ENCODE assay signal across 27 cellular contexts in the genomic region with DNA sequence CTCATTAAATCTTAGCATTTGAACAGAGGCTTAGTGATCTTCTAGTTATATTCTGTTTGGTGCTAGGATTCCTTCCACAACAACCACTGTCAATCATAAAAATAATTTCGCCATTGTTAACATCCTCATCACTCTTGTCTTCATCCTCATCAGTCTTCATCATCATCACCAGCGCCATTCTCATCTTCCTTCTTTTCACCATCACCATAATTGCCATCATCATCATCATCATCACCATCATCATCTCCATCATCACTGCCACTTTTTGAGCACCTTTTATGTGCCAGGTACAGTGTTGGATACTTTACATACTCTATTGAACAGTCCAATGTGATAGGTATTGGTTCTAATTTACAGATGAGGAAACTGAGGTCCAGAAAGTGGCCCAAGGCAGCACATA.
"Had no signal": no experiment of that assay in that cellular context is flagged by ENCODE, and none has a peak within 500 bp of the region (broad histone marks: within the 10 kb centered on the region; RNA-seq: fewer than 3 reads in every experiment).

No MANE protein-coding gene starts in this region.

- H3K27me3 ChIP-seq: testis, thyroid gland, uterus, vagina had no signal

- DNase-seq: stimulated activated CD4-positive, alpha-beta T cell treated with anti-CD3 and anti-CD28 coated beads, Interleukin-2, amount 100 ng/mL, for 48 hours; stimulated activated CD4-positive, alpha-beta T cell treated with anti-CD3 and anti-CD28 coated beads, Interleukin-4, amount 100 ng/mL, for 1 hour; stimulated activated CD4-positive, alpha-beta T cell treated with anti-CD3 and anti-CD28 coated beads, Interleukin-4, amount 100 ng/mL, for 24 hours; stimulated activated CD4-positive, alpha-beta T cell treated with anti-CD3 and anti-CD28 coated beads, Interleukin-4, amount 100 ng/mL, for 4 hours; stimulated activated CD8-positive, alpha-beta memory T cell treated with anti-CD3 and anti-CD28 coated beads, Interleukin-4, amount 100 ng/mL, for 48 hours; stimulated activated naive B cell treated with anti-CD40 and anti-IgM and Interleukin-4, amounts not matched to agents 10 μg/mL and 1 μg/mL and 100 μg/mL, for 72 hours; stimulated activated naive CD4-positive, alpha-beta T cell; stimulated activated naive CD4-positive, alpha-beta T cell treated with Interleukin-2 at 50 U/mL for 16 hours; stimulated activated naive CD8-positive, alpha-beta T cell treated with anti-CD3 and anti-CD28 coated beads, Interleukin-15, amount 100 ng/mL, for 72 hours; stimulated activated naive CD8-positive, alpha-beta T cell treated with anti-CD3 and anti-CD28 coated beads, Interleukin-15, Interleukin-2, amounts not matched to agents 100 U/mL and 50 U/mL, for 24 hours; substantia nigra; testis; thyroid gland; tibial artery; transverse colon; trophoblast cell; upper lobe of left lung; upper lobe of right lung; uterus had no signal

- H3K27ac ChIP-seq: stomach, suprapubic skin, testis, thoracic aorta, thyroid gland, tibial artery, tibial nerve, transverse colon, upper lobe of left lung, upper lobe of right lung, uterus, vagina had no signal

- H3K4me3 ChIP-seq: stomach, suprapubic skin, testis, thoracic aorta, thyroid gland, tibial artery, tibial nerve, transverse colon, upper lobe of left lung, upper lobe of right lung, uterus, vagina had no signal

- H3K4me1 ChIP-seq: stomach, suprapubic skin, testis, thyroid gland, tibial artery, tibial nerve, transverse colon, upper lobe of left lung, upper lobe of right lung, uterus, vagina had no signal

- FAIRE-seq: urothelium cell line had no signal

- H3K9me3 ChIP-seq: suprapubic skin, testis, thoracic aorta, thyroid gland, transverse colon, upper lobe of left lung, upper lobe of right lung, uterus, vagina had no signal

- ATAC-seq: stimulated activated effector memory CD8-positive, alpha-beta T cell treated with anti-CD3 and anti-CD28 coated beads, Interleukin-12 subunit alpha, Interleukin-12 subunit beta, amount 100 ng/mL, for 72 hours; stimulated activated memory B cell treated with anti-CD40 and anti-IgM and Interleukin-4, amounts not matched to agents 10 μg/mL and 1 μg/mL and 100 μg/mL, for 72 hours; stimulated activated naive B cell treated with anti-CD40 and anti-IgM and Interleukin-4, amounts not matched to agents 10 μg/mL and 1 μg/mL and 100 μg/mL, for 72 hours; stimulated activated naive CD8-positive, alpha-beta T cell treated with anti-CD3 and anti-CD28 coated beads, Interleukin-15, amount 100 ng/mL, for 72 hours; stimulated activated naive CD8-positive, alpha-beta T cell treated with anti-CD3 and anti-CD28 coated beads, Interleukin-15, Interleukin-2, amounts not matched to agents 100 U/mL and 50 U/mL, for 24 hours; upper lobe of right lung had no signal

- H3K36me3 ChIP-seq: stomach, suprapubic skin, thoracic aorta, thyroid gland, tibial artery, tibial nerve, transverse colon, upper lobe of left lung, upper lobe of right lung, uterus, vagina had no signal
